ENCODE assay signal across 18 cellular contexts in genomic region chr2:206856474-206856873, GRCh38.
DNase-seq lines count a peak whose midpoint lies in the region; ATAC-seq and TF ChIP-seq lines count a peak whose summit lies in the region.
"Had no signal": no experiment of that assay in that cellular context is flagged by ENCODE, and none has a peak within 500 bp of the region (broad histone marks: within the 10 kb centered on the region; RNA-seq: fewer than 3 reads in every experiment).

No MANE protein-coding gene starts in this region.

- H3K36me3 ChIP-seq in PC-3 (ENCODE audit: low read depth, low read length): no peaks in the 10 kb centered on the region
- H3K36me3 ChIP-seq in rectal smooth muscle tissue (ENCODE audit: control insufficient read depth, insufficient read depth, low read length): no peaks in the 10 kb centered on the region
- H3K36me3 ChIP-seq: BLaER1, thyroid gland had no signal

- H3K9ac ChIP-seq in PC-3 (ENCODE audit: low read length): no peak overlapping the region
- H3K9ac ChIP-seq in rectal smooth muscle tissue (ENCODE audit: low read length): no peak overlapping the region
- H3K9ac ChIP-seq: BLaER1 had no signal

- no peak overlapping the region for H3K27ac ChIP-seq in PC-3 (ENCODE audit: low read length)
- H3K27ac ChIP-seq in rectal smooth muscle tissue (ENCODE audit: low read depth, low read length): peak overlapping the region; percentile 37
- H3K27ac ChIP-seq: BLaER1, SK-N-MC, thyroid gland had no signal

- POLR2A ChIA-PET in PC-3 (lab: Charles Lee; ENCODE audit: unreplicated experiment): no interaction called here

- intact Hi-C loops in PC-3 (cut with micrococcal nuclease): no loop called here
- intact Hi-C loops in sciatic nerve (cut with DNase I): no loop called here

- no TSS peak for BruUV-seq in PC-3 (replicated peaks; lab: Mats Ljungman, UMichigan)

- H3K27me3 ChIP-seq in PC-3 (ENCODE audit: low read length): no peaks in the 10 kb centered on the region
- no peaks in the 10 kb centered on the region for H3K27me3 ChIP-seq in rectal smooth muscle tissue (ENCODE audit: control insufficient read depth, insufficient read depth, low read length)
- H3K27me3 ChIP-seq: BLaER1, thyroid gland had no signal

- H3K79me2 ChIP-seq in PC-3 (ENCODE audit: low read length): no peaks in the 10 kb centered on the region

- H3K4me2 ChIP-seq in PC-3 (ENCODE audit: low read length): no peak overlapping the region
- H3K4me2 ChIP-seq: BLaER1 had no signal

- ATAC-seq in PC-3 (peak; percentile 67), HG03025 (IDR thresholded peaks at IDR 0.05; ENCODE audit: low FRiP score, unreplicated experiment) (no peak), sciatic nerve (no peak)

- no peaks in the 10 kb centered on the region; the same call in 1 of the 2 replicates for H3K9me2 ChIP-seq in PC-3 (replicated peaks; ENCODE audit: low read length)

- no peaks in the 10 kb centered on the region for H3F3A ChIP-seq in PC-3 (ENCODE audit: low read length, unreplicated experiment)

- H2AFZ ChIP-seq in PC-3 (ENCODE audit: low read length): no peak overlapping the region

- H4K20me1 ChIP-seq in PC-3 (ENCODE audit: low read length): no peaks in the 10 kb centered on the region
- H4K20me1 ChIP-seq: BLaER1 had no signal

- CTCF ChIA-PET in PC-3 (lab: Charles Lee): no interaction called here

- TF ChIP-seq CTCF in PC-3 (conservative IDR thresholded peaks at IDR 0.05; ENCODE audit: low read depth, low read length): no peak

- DNase-seq in GM03348 (ENCODE audit: low spot score): peak; percentile 70
- DNase-seq in PC-3: peak; percentile 15
- DNase-seq in fibroblast of gingiva (ENCODE audit: low read depth): peak; percentile 24
- no peak for DNase-seq in sciatic nerve (ENCODE audit: low spot score)
- no peak for DNase-seq in NAMALWA (ENCODE audit: low spot score)
- DNase-seq in foreskin melanocyte: no peak
- DNase-seq: activated CD4-positive, alpha-beta T cell treated with anti-CD3 and anti-CD28 coated beads, Interleukin-2, amount 50 U/mL, for 1 hour; activated naive CD4-positive, alpha-beta T cell treated with anti-CD3 and anti-CD28 coated beads, Interleukin-2, amount 10 ng/mL, durations not matched to agents 7 days and 5 days; activated T-cell treated with anti-CD3 and anti-CD28 coated beads for 4 hours; effector CD4-positive, alpha-beta T cell; H7; NCI-H1417; NCI-H82; thyroid gland had no signal

- H3K4me1 ChIP-seq in PC-3 (ENCODE audit: insufficient read depth, low read length) (no peaks in the 10 kb centered on the region), rectal smooth muscle tissue (ENCODE audit: control insufficient read depth, insufficient read depth, low read length) (peaks cover 16% of the 10 kb centered on the region)
- H3K4me1 ChIP-seq: thyroid gland had no signal

- H3K4me3 ChIP-seq in PC-3 (ENCODE audit: low read length): no peak overlapping the region
- no peak overlapping the region for H3K4me3 ChIP-seq in rectal smooth muscle tissue (ENCODE audit: low read length)
- H3K4me3 ChIP-seq: BLaER1, SK-N-MC, thyroid gland had no signal

- H3K9me3 ChIP-seq in PC-3 (ENCODE audit: low read length): no peaks in the 10 kb centered on the region
- H3K9me3 ChIP-seq: BLaER1, thyroid gland had no signal

Comparison
In these comparisons a context has a peak if more than half of its experiments do, and no peak if none do; other contexts are left out.
1. DNase-seq: peak in GM03348 (single experiment), PC-3 (single experiment) and fibroblast of gingiva (single experiment); none in sciatic nerve (single experiment), NAMALWA (single experiment) and foreskin melanocyte (single experiment).